28 cellular contexts compared by ENCODE assay signal in the genomic region with DNA sequence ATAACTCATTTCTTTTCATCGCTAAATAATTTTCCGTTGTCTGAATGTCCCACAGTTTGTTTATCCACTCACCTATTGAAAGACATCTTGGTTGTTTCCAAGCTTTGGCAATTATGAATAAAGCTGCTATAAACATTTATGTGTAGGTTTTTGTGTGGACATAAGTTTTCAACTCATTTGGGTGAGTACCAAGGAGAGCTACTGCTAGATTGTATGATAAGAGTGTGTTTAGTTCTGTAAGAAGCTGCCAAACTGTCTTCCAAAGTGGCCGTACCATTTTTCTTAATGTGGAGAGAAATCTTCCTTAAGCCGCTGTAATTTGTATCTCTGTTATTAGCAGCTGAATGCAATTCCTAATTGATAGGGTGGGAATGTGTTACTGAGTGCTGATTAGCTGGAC. TPM values are rescaled to one million over a fixed set of nuclear protein-coding genes. Genes with fewer than 3 reads are reported as not detected.
DNase-seq lines count a peak whose midpoint lies in the region; ATAC-seq, FAIRE-seq and TF ChIP-seq lines count a peak whose summit lies in the region.
"Had no signal": no experiment of that assay in that cellular context is flagged by ENCODE, and none has a peak within 500 bp of the region (broad histone marks: within the 10 kb centered on the region; RNA-seq: fewer than 3 reads in every experiment).

No MANE protein-coding gene starts in this region.

- no peak for FAIRE-seq in K562 (lab: Jason Lieb, UNC)
- FAIRE-seq: A204.1, GM12878, GM12892, GM18507 had no signal

- CTCF ChIA-PET in HEK293 (lab: Yijun Ruan, JAX) = interaction anchor here (1.2 kb wide), 1 partner anchor 12 kb away, joined by 5 read pairs; no protein-coding TSS in a partner anchor
- CTCF ChIA-PET in K562 (lab: Yijun Ruan, JAX; ENCODE audit: low intra/inter-chr PET ratio) = no interaction called here

- H3K79me2 ChIP-seq in K562 (ENCODE audit: control insufficient read depth, insufficient read depth, low read length) = no peaks in the 10 kb centered on the region

- WGBS in K562 (ENCODE audit: insufficient coverage, low coverage, missing lambda C conversion rate) = 2% methylated on average over 4 of the region's 4 CpGs

- DNase-seq in WERI-Rb-1 = no peak
- no peak for DNase-seq in K562 (ENCODE audit: extremely low read depth in 1 of 4, low spot score in 3 of 4)
- no peak for DNase-seq in anterior cingulate cortex (lab: John Stamatoyannopoulos, UW)
- DNase-seq: 8988T; ACHN; BE2C; C1 segment of cervical spinal cord; CD4-positive, alpha-beta memory T cell; CD4-positive, CD25-positive, alpha-beta regulatory T cell; CD8-positive, alpha-beta memory T cell; COR-L47; DMS 273 treated with DMSO at 0.1 percent for 48 hours; DMS153; DMS53; DMS79; DND-41; EL; GDM1 had no signal

- H3K9ac ChIP-seq in K562 (ENCODE audit: insufficient read depth in 1 of 2, low read depth in 2 of 2, low read length in 2 of 2) = no peak overlapping the region
- H3K9ac ChIP-seq: BLaER1 had no signal

- H4K20me1 ChIP-seq in K562 (replicated peaks; ENCODE audit: control insufficient read depth, insufficient read depth, low read length) = no peaks in the 10 kb centered on the region
- H4K20me1 ChIP-seq: BLaER1 had no signal

- H3K9me1 ChIP-seq in K562 (ENCODE audit: control insufficient read depth, insufficient read depth, low read length) = no peaks in the 10 kb centered on the region

- H3K36me3 ChIP-seq in HEK293 (ENCODE audit: control insufficient read depth in 2 of 2, insufficient read depth in 1 of 2, low read length in 2 of 2) (no peaks in the 10 kb centered on the region), WERI-Rb-1 (no peaks in the 10 kb centered on the region), K562 (ENCODE audit: control insufficient read depth, insufficient read depth, low read length) (no peaks in the 10 kb centered on the region)
- H3K36me3 ChIP-seq: BE2C, BLaER1 had no signal

- ATAC-seq in K562 = no peak
- no peak for ATAC-seq in GM18907 (IDR thresholded peaks at IDR 0.05; ENCODE audit: unreplicated experiment)
- no peak for ATAC-seq in HG02840 (IDR thresholded peaks at IDR 0.05; ENCODE audit: low FRiP score, unreplicated experiment)
- no peak for ATAC-seq in GM18517 (IDR thresholded peaks at IDR 0.05; ENCODE audit: unreplicated experiment)
- ATAC-seq: GM12878 had no signal

- in situ Hi-C loops in K562 (cut with MboI) = no loop called here

- no peak overlapping the region for H3K4me2 ChIP-seq in K562 (ENCODE audit: insufficient read depth, low read length)
- H3K4me2 ChIP-seq: BLaER1 had no signal

- H3K4me1 ChIP-seq in HEK293 (ENCODE audit: control insufficient read depth, insufficient read depth, low read length) (no peaks in the 10 kb centered on the region), K562 (replicated peaks in 1 of 2; ENCODE audit: control insufficient read depth in 2 of 2, insufficient read depth in 2 of 2, low read length in 2 of 2) (no peaks in the 10 kb centered on the region; a peak in 1 of 5 replicates)
- H3K4me1 ChIP-seq: BE2C had no signal

- no peaks in the 10 kb centered on the region for H3K27me3 ChIP-seq in WERI-Rb-1 (ENCODE audit: insufficient read depth, low read depth, severe bottlenecking)
- H3K27me3 ChIP-seq in K562 (ENCODE audit: control insufficient read depth in 2 of 2, insufficient read depth in 2 of 2, low read length in 2 of 2) = peaks cover 4 to 10% of the 10 kb centered on the region in 2 experiments; a peak in 4 of 5 replicates
- H3K27me3 ChIP-seq: BE2C, BLaER1 had no signal

- no TSS peak for BruUV-seq in K562 (replicated peaks; lab: Mats Ljungman, UMichigan)

- no peak for TF ChIP-seq POLR2A in K562 (conservative IDR thresholded peaks at IDR 0.05)

- TF ChIP-seq RAD21 in Ishikawa (IDR thresholded peaks at IDR 0.05; ENCODE audit: low read depth) (no peak), K562 (CRISPR knock-in tag; conservative IDR thresholded peaks at IDR 0.05 in 1 of 2, IDR thresholded peaks at IDR 0.05 in 1 of 2) (no peak)

- POLR2A ChIA-PET in HEK293 (lab: Yijun Ruan, JAX) = interaction anchor here (0.6 to 1.2 kb wide), 2 partner anchors 12 to 14 kb away, joined by 3 to 4 read pairs; partner anchors contain the start of gene CTIF
- POLR2A ChIA-PET in K562 (lab: Yijun Ruan, JAX) = no interaction called here

- no peak for TF ChIP-seq EP300 in Ishikawa (IDR thresholded peaks at IDR 0.05; ENCODE audit: borderline replicate concordance)
- no peak for TF ChIP-seq EP300 in K562 (IDR thresholded peaks at IDR 0.05; ENCODE audit: low read length)

- no peak overlapping the region for H2AFZ ChIP-seq in K562 (ENCODE audit: low read depth, low read length)

- H3K9me3 ChIP-seq in HEK293 (ENCODE audit: control insufficient read depth, insufficient read depth, low read depth, low read length) (no peaks in the 10 kb centered on the region), WERI-Rb-1 (ENCODE audit: severe bottlenecking) (no peaks in the 10 kb centered on the region), K562 (replicated peaks; ENCODE audit: control insufficient read depth, insufficient read depth, low read depth, low read length) (no peaks in the 10 kb centered on the region)
- H3K9me3 ChIP-seq: BE2C, BLaER1 had no signal

- intact Hi-C loops in K562 (cut with micrococcal nuclease) = no loop called here

- no peak overlapping the region for H3K27ac ChIP-seq in HEK293 (ENCODE audit: extremely low read depth, low read depth, low read length)
- H3K27ac ChIP-seq in WERI-Rb-1 = no peak overlapping the region
- H3K27ac ChIP-seq in K562 (ENCODE audit: extremely low read depth, low read depth, low read length) = no peak overlapping the region
- H3K27ac ChIP-seq: BLaER1 had no signal

- TF ChIP-seq CTCF in HEK293 (tag by site-specific recombination; IDR thresholded peaks at IDR 0.05) = no peak
- no peak for TF ChIP-seq CTCF in WERI-Rb-1 (IDR thresholded peaks at IDR 0.05; ENCODE audit: low read depth, low read length)
- no peak for TF ChIP-seq CTCF in K562 (IDR thresholded peaks at IDR 0.05 in 2 of 3, conservative IDR thresholded peaks at IDR 0.05 in 1 of 3; ENCODE audit: insufficient read depth in 2 of 3, low read depth in 1 of 3, low read length in 3 of 3)

- H3K4me3 ChIP-seq in HEK293 (ENCODE audit: low read depth, low read length) = no peak overlapping the region
- H3K4me3 ChIP-seq in WERI-Rb-1 (ENCODE audit: low read depth, low read length) = peak overlapping the region; percentile 5; the same call in 1 of the 2 replicates
- no peak overlapping the region for H3K4me3 ChIP-seq in K562
- H3K4me3 ChIP-seq: BLaER1, GM12878 had no signal

TF ChIP-seq in HEK293, 187 proteins besides CTCF, POLR2A, EP300 and RAD21 (continues in another document):
- TF ChIP-seq ZNF658 (tag by site-specific recombination; IDR thresholded peaks at IDR 0.05) = no peak

TF ChIP-seq in Ishikawa, 13 proteins besides CTCF, POLR2A, EP300 and RAD21 (continues in another document):
- TF ChIP-seq TAF1 (IDR thresholded peaks at IDR 0.05; ENCODE audit: low read depth) = no peak

TF ChIP-seq in K562, 482 proteins besides CTCF, POLR2A, EP300 and RAD21 (continues in another document):
- TF ChIP-seq SAP30 (IDR thresholded peaks at IDR 0.05; ENCODE audit: borderline replicate concordance, insufficient read depth, low read depth, low read length, poor library complexity, severe bottlenecking) = no peak
- TF ChIP-seq, protein P1, sequence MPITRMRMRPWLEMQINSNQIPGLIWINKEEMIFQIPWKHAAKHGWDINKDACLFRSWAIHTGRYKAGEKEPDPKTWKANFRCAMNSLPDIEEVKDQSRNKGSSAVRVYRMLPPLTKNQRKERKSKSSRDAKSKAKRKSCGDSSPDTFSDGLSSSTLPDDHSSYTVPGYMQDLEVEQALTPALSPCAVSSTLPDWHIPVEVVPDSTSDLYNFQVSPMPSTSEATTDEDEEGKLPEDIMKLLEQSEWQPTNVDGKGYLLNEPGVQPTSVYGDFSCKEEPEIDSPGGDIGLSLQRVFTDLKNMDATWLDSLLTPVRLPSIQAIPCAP (CRISPR knock-in tag; IDR thresholded peaks at IDR 0.05; ENCODE audit: borderline replicate concordance) = no peak

RNA-seq across cellular contexts. Expression of gene CTIF, which starts 11.4 kb away (rescaled TPM):
- 20.1 and 49.3 TPM in 2 replicates for total RNA-seq in K562 (2011; cell fraction: chromatin; rRNA removed; ENCODE audit: low replicate concordance)
- total RNA-seq in K562 (2011; cell fraction: nucleolus; rRNA removed) = 14.0 and 21.6 TPM in 2 replicates
- total RNA-seq in K562 (2011; cell fraction: nucleoplasm; rRNA removed) = 17.9 and 22.7 TPM in 2 replicates
- 2.2 and 6.6 TPM in 2 replicates for total RNA-seq in K562 (2014; rRNA removed)
- 1.5 TPM in 2 replicates for total RNA-seq in K562 (2014; rRNA removed; fragmentation: Illumina TruSeq; extraction: Trizol)
- 2.4 and 3.7 TPM in 2 replicates for total RNA-seq in K562 (2015; rRNA removed; fragmentation: Illumina TruSeq; extraction: Trizol)
- 8.5 and 11.5 TPM in 2 replicates for total RNA-seq in K562 (2021)
- 2.2 and 4.8 TPM in 2 replicates for polyA plus RNA-seq in K562 (2011; rRNA removed)
- 1.7 and 2.8 TPM in 2 replicates for polyA plus RNA-seq in K562 (2011; cell fraction: cytosol; rRNA removed)
- polyA plus RNA-seq in K562 (2011; cell fraction: nucleus; rRNA removed) = 14.2 and 21.5 TPM in 2 replicates
- 5.6 and 6.6 TPM in 2 replicates for polyA plus RNA-seq in K562 (2012)
- 3.9 and 4.2 TPM in 2 replicates for polyA plus RNA-seq in K562 (2014; fragmentation: Illumina TruSeq; extraction: Trizol)
- polyA plus RNA-seq in K562 (2014; fragmentation: Nextera tagmentation; extraction: Ambion mirVana) = under 1 TPM; 0.17 to 0.31 TPM
- polyA plus RNA-seq in K562 (2014; rRNA removed) = 4.1 and 6.0 TPM in 2 replicates
- 2.0 and 2.6 TPM in 2 replicates for polyA minus RNA-seq in K562 (2011; rRNA and poly(A)+ RNA removed)
- polyA minus RNA-seq in K562 (2011; cell fraction: cytosol; rRNA and poly(A)+ RNA removed) = 3.9 and 8.2 TPM in 2 replicates
- polyA minus RNA-seq in K562 (2011; cell fraction: nucleus; rRNA and poly(A)+ RNA removed) = 4.8 and 13.1 TPM in 2 replicates
- polyA plus RNA-seq: CD4-positive, alpha-beta memory T cell had no signal

Comparison
In these comparisons a context has a peak if more than half of its experiments do, and no peak if none do; other contexts are left out.
1. Of the 44 proteins assayed by ChIP-seq in both K562 and HEK293: peak only in K562: none; only in HEK293: none; in both: REST; in neither: 43.